Comparison of ENCODE assay signal across 1 cellular context in the genomic region with DNA sequence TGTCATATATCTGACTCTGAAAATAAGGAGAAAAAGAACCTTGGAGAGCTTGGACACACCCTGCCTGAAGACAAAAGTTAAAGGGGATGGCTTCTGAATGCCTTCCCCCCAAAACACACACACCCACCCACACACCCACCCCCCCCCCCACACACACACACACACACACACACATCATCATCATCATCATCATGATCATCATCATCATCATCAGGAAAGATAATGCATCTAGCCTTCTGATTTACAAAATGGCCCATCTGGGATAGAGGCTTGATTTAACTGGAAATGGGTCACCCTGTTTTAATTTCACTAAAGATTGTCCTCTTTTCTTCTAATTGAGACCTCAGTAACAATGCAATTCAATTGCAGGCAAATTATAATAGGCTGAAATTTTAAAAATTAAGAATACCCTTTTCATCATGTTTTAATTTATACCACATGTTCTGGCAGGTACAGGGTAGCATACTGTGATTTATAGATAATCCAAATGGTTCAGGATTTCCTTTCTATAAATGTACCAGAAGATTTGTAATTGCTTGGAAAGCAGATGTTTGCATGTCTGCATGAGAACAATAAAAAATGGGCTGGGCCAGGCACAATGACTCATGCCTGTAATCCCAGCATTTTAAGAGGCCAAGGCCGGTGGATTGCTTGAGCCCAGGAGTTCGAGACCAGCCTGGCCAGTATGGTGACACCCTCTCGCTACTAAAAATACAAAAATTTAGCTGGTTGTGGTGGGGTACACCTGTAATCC.
TF ChIP-seq lines count a peak whose summit lies in the region.

No MANE protein-coding gene starts in this region.

TF ChIP-seq in WTC11, 78 proteins besides CTCF, POLR2A, EP300 and RAD21:
- TF ChIP-seq, protein P1, sequence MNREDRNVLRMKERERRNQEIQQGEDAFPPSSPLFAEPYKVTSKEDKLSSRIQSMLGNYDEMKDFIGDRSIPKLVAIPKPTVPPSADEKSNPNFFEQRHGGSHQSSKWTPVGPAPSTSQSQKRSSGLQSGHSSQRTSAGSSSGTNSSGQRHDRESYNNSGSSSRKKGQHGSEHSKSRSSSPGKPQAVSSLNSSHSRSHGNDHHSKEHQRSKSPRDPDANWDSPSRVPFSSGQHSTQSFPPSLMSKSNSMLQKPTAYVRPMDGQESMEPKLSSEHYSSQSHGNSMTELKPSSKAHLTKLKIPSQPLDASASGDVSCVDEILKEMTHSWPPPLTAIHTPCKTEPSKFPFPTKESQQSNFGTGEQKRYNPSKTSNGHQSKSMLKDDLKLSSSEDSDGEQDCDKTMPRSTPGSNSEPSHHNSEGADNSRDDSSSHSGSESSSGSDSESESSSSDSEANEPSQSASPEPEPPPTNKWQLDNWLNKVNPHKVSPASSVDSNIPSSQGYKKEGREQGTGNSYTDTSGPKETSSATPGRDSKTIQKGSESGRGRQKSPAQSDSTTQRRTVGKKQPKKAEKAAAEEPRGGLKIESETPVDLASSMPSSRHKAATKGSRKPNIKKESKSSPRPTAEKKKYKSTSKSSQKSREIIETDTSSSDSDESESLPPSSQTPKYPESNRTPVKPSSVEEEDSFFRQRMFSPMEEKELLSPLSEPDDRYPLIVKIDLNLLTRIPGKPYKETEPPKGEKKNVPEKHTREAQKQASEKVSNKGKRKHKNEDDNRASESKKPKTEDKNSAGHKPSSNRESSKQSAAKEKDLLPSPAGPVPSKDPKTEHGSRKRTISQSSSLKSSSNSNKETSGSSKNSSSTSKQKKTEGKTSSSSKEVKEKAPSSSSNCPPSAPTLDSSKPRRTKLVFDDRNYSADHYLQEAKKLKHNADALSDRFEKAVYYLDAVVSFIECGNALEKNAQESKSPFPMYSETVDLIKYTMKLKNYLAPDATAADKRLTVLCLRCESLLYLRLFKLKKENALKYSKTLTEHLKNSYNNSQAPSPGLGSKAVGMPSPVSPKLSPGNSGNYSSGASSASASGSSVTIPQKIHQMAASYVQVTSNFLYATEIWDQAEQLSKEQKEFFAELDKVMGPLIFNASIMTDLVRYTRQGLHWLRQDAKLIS (CRISPR knock-in tag; IDR thresholded peaks at IDR 0.05; ENCODE audit: borderline replicate concordance): no peak
- TF ChIP-seq FOXK1 (CRISPR knock-in tag; IDR thresholded peaks at IDR 0.05): no peak
- TF ChIP-seq SP1 (CRISPR knock-in tag; conservative IDR thresholded peaks at IDR 0.05): no peak
- no peak for TF ChIP-seq CREM (CRISPR knock-in tag; IDR thresholded peaks at IDR 0.05)
- TF ChIP-seq IRF2 (CRISPR knock-in tag; IDR thresholded peaks at IDR 0.05; ENCODE audit: borderline replicate concordance, low read depth): no peak
- no peak for TF ChIP-seq CBFB (CRISPR knock-in tag; IDR thresholded peaks at IDR 0.05; ENCODE audit: low read depth)
- TF ChIP-seq, protein P2, sequence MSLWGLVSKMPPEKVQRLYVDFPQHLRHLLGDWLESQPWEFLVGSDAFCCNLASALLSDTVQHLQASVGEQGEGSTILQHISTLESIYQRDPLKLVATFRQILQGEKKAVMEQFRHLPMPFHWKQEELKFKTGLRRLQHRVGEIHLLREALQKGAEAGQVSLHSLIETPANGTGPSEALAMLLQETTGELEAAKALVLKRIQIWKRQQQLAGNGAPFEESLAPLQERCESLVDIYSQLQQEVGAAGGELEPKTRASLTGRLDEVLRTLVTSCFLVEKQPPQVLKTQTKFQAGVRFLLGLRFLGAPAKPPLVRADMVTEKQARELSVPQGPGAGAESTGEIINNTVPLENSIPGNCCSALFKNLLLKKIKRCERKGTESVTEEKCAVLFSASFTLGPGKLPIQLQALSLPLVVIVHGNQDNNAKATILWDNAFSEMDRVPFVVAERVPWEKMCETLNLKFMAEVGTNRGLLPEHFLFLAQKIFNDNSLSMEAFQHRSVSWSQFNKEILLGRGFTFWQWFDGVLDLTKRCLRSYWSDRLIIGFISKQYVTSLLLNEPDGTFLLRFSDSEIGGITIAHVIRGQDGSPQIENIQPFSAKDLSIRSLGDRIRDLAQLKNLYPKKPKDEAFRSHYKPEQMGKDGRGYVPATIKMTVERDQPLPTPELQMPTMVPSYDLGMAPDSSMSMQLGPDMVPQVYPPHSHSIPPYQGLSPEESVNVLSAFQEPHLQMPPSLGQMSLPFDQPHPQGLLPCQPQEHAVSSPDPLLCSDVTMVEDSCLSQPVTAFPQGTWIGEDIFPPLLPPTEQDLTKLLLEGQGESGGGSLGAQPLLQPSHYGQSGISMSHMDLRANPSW (CRISPR knock-in tag; conservative IDR thresholded peaks at IDR 0.05; ENCODE audit: low read depth): no peak
- TF ChIP-seq, protein P3, sequence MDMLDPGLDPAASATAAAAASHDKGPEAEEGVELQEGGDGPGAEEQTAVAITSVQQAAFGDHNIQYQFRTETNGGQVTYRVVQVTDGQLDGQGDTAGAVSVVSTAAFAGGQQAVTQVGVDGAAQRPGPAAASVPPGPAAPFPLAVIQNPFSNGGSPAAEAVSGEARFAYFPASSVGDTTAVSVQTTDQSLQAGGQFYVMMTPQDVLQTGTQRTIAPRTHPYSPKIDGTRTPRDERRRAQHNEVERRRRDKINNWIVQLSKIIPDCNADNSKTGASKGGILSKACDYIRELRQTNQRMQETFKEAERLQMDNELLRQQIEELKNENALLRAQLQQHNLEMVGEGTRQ (CRISPR knock-in tag; IDR thresholded peaks at IDR 0.05): no peak
- TF ChIP-seq ESRRA (CRISPR knock-in tag; IDR thresholded peaks at IDR 0.05; ENCODE audit: borderline replicate concordance): no peak
TF ChIP-seq in WTC11: peak in this region for 0.
